15 cellular contexts compared by ENCODE assay signal in genomic region chr17:78417531-78417909, GRCh38. TPM values are rescaled to one million over a fixed set of nuclear protein-coding genes. Genes with fewer than 3 reads are reported as not detected.
DNase-seq lines count a peak whose midpoint lies in the region; ATAC-seq, FAIRE-seq and TF ChIP-seq lines count a peak whose summit lies in the region.
"Had no signal": no experiment of that assay in that cellular context is flagged by ENCODE, and none has a peak within 500 bp of the region (broad histone marks: within the 10 kb centered on the region; RNA-seq: fewer than 3 reads in every experiment).

No MANE protein-coding gene starts in this region.

- H4K20me1 ChIP-seq in GM12878 (ENCODE audit: control insufficient read depth, insufficient read depth): no peaks in the 10 kb centered on the region; the same call in 1 of the 2 replicates

- H3K36me3 Mint-ChIP-seq in activated CD8-positive, alpha-beta T cell treated with anti-CD3 and anti-CD28 coated beads, Interleukin-2, amount 10 ng/mL, durations not matched to agents 7 days and 5 days (ENCODE audit: low read depth): peaks cover 60% of the 10 kb centered on the region
- peaks cover 35% of the 10 kb centered on the region for H3K36me3 Mint-ChIP-seq in activated CD8-positive, alpha-beta T cell treated with anti-CD3 and anti-CD28 coated beads for 36 hours (ENCODE audit: low read depth)

- SMC1A ChIA-PET in GM12878 (lab: Charles Lee; ENCODE audit: uncharacterized antibody, unreplicated experiment): no interaction called here

- no peak for TF ChIP-seq RAD21 in GM12878 (IDR thresholded peaks at IDR 0.05; ENCODE audit: insufficient read depth, low read depth, low read length)

- H2BK12ac ChIP-seq in mesenchymal stem cell (ENCODE audit: low read length in 2 of 2): peak overlapping the region; percentile 80 to 100

- no peak for ATAC-seq in activated CD8-positive, alpha-beta T cell treated with anti-CD3 and anti-CD28 coated beads, Interleukin-2, amount 10 ng/mL, durations not matched to agents 7 days and 5 days
- no peak for ATAC-seq in activated CD8-positive, alpha-beta T cell treated with anti-CD3 and anti-CD28 coated beads for 36 hours
- ATAC-seq in GM12878 (no peak), GM19023 (IDR thresholded peaks at IDR 0.05; ENCODE audit: unreplicated experiment) (no peak)
- ATAC-seq: A549 had no signal

- H2BK5ac ChIP-seq in mesenchymal stem cell (ENCODE audit: low read depth, low read length, poor library complexity, severe bottlenecking): no peak overlapping the region

- H3K4me3 Mint-ChIP-seq in activated CD8-positive, alpha-beta T cell treated with anti-CD3 and anti-CD28 coated beads, Interleukin-2, amount 10 ng/mL, durations not matched to agents 7 days and 5 days: no peak overlapping the region
- H3K4me3 Mint-ChIP-seq in activated CD8-positive, alpha-beta T cell treated with anti-CD3 and anti-CD28 coated beads for 36 hours: no peak overlapping the region
- H3K4me3 Mint-ChIP-seq: memory B cell had no signal

- no peaks in the 10 kb centered on the region for H3K9me3 ChIP-seq in GM12878 (replicated peaks; ENCODE audit: control insufficient read depth, insufficient read depth, low read length)
- no peaks in the 10 kb centered on the region for H3K9me3 ChIP-seq in mesenchymal stem cell (ENCODE audit: control insufficient read depth, low read length)
- H3K9me3 ChIP-seq in suprapubic skin: no peaks in the 10 kb centered on the region
- H3K9me3 ChIP-seq: A549 had no signal

- H3K4me2 ChIP-seq in GM12878 (ENCODE audit: control insufficient read depth, insufficient read depth): no peak overlapping the region
- H3K4me2 ChIP-seq in mesenchymal stem cell (ENCODE audit: low read length, poor library complexity, severe bottlenecking): no peak overlapping the region
- H3K4me2 ChIP-seq: A549 had no signal

- peaks cover 22% of the 10 kb centered on the region for H3K79me1 ChIP-seq in mesenchymal stem cell (replicated peaks; ENCODE audit: low read length, poor library complexity, severe bottlenecking)

- H2AFZ ChIP-seq in GM12878 (ENCODE audit: control insufficient read depth, low read depth, low read length): no peak overlapping the region
- no peak overlapping the region for H2AFZ ChIP-seq in mesenchymal stem cell (ENCODE audit: low read depth, low read length)

- peak overlapping the region in 1 of 2 experiments; percentile 96 for H3K23ac ChIP-seq in mesenchymal stem cell (ENCODE audit: low read length in 2 of 2)

- FAIRE-seq in GM12878 (lab: Jason Lieb, UNC): no peak
- FAIRE-seq: A549 had no signal

- no peaks in the 10 kb centered on the region for H3K27me3 ChIP-seq in GM12878 (replicated peaks in 1 of 2; ENCODE audit: control insufficient read depth in 2 of 2, insufficient read depth in 2 of 2, low read length in 1 of 2)
- no peaks in the 10 kb centered on the region for H3K27me3 ChIP-seq in mesenchymal stem cell (ENCODE audit: control insufficient read depth in 1 of 2, insufficient read depth in 1 of 2, low read length in 2 of 2)
- no peaks in the 10 kb centered on the region for H3K27me3 ChIP-seq in suprapubic skin

- H2AK5ac ChIP-seq in mesenchymal stem cell (ENCODE audit: low read length, severe bottlenecking): peak overlapping the region; percentile 59

- H3K36me3 ChIP-seq in GM12878 (ENCODE audit: control insufficient read depth in 2 of 2, insufficient read depth in 2 of 2, low read length in 1 of 2) (peaks cover 28 to 34% of the 10 kb centered on the region in 2 experiments; a peak in 3 of 4 replicates), mesenchymal stem cell (ENCODE audit: control insufficient read depth in 1 of 2, insufficient read depth in 2 of 2, low read depth in 1 of 2, low read length in 2 of 2) (peaks cover 60 to 84% of the 10 kb centered on the region in 2 experiments), suprapubic skin (peaks cover 40% of the 10 kb centered on the region)

- intact Hi-C loops in activated CD8-positive, alpha-beta T cell treated with anti-CD3 and anti-CD28 coated beads for 36 hours (cut with micrococcal nuclease): no loop called here
- intact Hi-C loops in GM12878 (cut with micrococcal nuclease; ENCODE audit: unreplicated experiment): no loop called here

- H3K4ac ChIP-seq in mesenchymal stem cell (ENCODE audit: low read depth in 1 of 2, low read length in 2 of 2): peak overlapping the region; percentile 57 to 99

- H2BK15ac ChIP-seq in mesenchymal stem cell (ENCODE audit: low read depth, poor library complexity, severe bottlenecking): peak overlapping the region; percentile 92

- peak overlapping the region in 1 of 2 experiments; percentile 95 for H3K14ac ChIP-seq in mesenchymal stem cell (ENCODE audit: low read length in 2 of 2)

- H3K9me3 Mint-ChIP-seq in activated CD8-positive, alpha-beta T cell treated with anti-CD3 and anti-CD28 coated beads, Interleukin-2, amount 10 ng/mL, durations not matched to agents 7 days and 5 days (ENCODE audit: insufficient read depth): no peaks in the 10 kb centered on the region
- no peaks in the 10 kb centered on the region for H3K9me3 Mint-ChIP-seq in activated CD8-positive, alpha-beta T cell treated with anti-CD3 and anti-CD28 coated beads for 36 hours
- H3K9me3 Mint-ChIP-seq: memory B cell had no signal

- RAD21 ChIA-PET in GM12878 (lab: Charles Lee; ENCODE audit: unreplicated experiment): interaction anchor here (6.1 kb wide), 1 partner anchor 55 kb away, joined by 52 read pairs; no protein-coding TSS in a partner anchor

- H3K4me1 Mint-ChIP-seq in activated CD8-positive, alpha-beta T cell treated with anti-CD3 and anti-CD28 coated beads, Interleukin-2, amount 10 ng/mL, durations not matched to agents 7 days and 5 days (ENCODE audit: low read depth): peaks cover 65% of the 10 kb centered on the region
- H3K4me1 Mint-ChIP-seq in activated CD8-positive, alpha-beta T cell treated with anti-CD3 and anti-CD28 coated beads for 36 hours (ENCODE audit: low read depth): peaks cover 56% of the 10 kb centered on the region

- WGBS in GM12878 (ENCODE audit: insufficient coverage, insufficient replicate concordance, low lambda C conversion rate, missing lambda C conversion rate): 97% methylated on average over 13 of the region's 13 CpGs
- WGBS in mesenchymal stem cell: 98% methylated on average over 11 of the region's 13 CpGs
- WGBS in suprapubic skin: 89% methylated on average over 7 of the region's 13 CpGs

- H3K27ac ChIP-seq in GM12878 (ENCODE audit: control insufficient read depth, insufficient read depth) (no peak overlapping the region), mesenchymal stem cell (ENCODE audit: low read length, poor library complexity, severe bottlenecking) (peak overlapping the region; percentile 91), suprapubic skin (peak overlapping the region; percentile 73)
- H3K27ac ChIP-seq: A549 had no signal

- peak overlapping the region; percentile 98 to 100 for H3K18ac ChIP-seq in mesenchymal stem cell (ENCODE audit: low read depth in 1 of 2, low read length in 2 of 2)

- H3K9ac ChIP-seq in GM12878 (ENCODE audit: control insufficient read depth, insufficient read depth, low read length) (no peak overlapping the region), mesenchymal stem cell (ENCODE audit: low read length) (no peak overlapping the region)

- no peak for TF ChIP-seq CTCF in activated CD8-positive, alpha-beta T cell treated with anti-CD3 and anti-CD28 coated beads for 36 hours (IDR thresholded peaks at IDR 0.05)
- TF ChIP-seq CTCF in GM12878 (IDR thresholded peaks at IDR 0.05 in 2 of 3, conservative IDR thresholded peaks at IDR 0.05 in 1 of 3; ENCODE audit: control insufficient read depth in 2 of 3, extremely low read depth in 1 of 3, insufficient read depth in 1 of 3, low read depth in 3 of 3, low read length in 3 of 3) (no peak), suprapubic skin (IDR thresholded peaks at IDR 0.05) (no peak)

- no TSS peak for BruUV-seq in GM12878 (replicated peaks; lab: Mats Ljungman, UMichigan)

- no peaks in the 10 kb centered on the region for H3K27me3 Mint-ChIP-seq in activated CD8-positive, alpha-beta T cell treated with anti-CD3 and anti-CD28 coated beads, Interleukin-2, amount 10 ng/mL, durations not matched to agents 7 days and 5 days (ENCODE audit: low read depth)
- no peaks in the 10 kb centered on the region for H3K27me3 Mint-ChIP-seq in activated CD8-positive, alpha-beta T cell treated with anti-CD3 and anti-CD28 coated beads for 36 hours
- H3K27me3 Mint-ChIP-seq: memory B cell had no signal

- POLR2A ChIA-PET in activated CD8-positive, alpha-beta T cell treated with anti-CD3 and anti-CD28 coated beads, Interleukin-2, amount 10 ng/mL, durations not matched to agents 7 days and 5 days (lab: Charles Lee): interaction anchor here (0.7 kb wide), 1 partner anchor 39 kb away, joined by 3 read pairs; the partner anchor contains the start of gene PGS1
- POLR2A ChIA-PET in activated CD8-positive, alpha-beta T cell treated with anti-CD3 and anti-CD28 coated beads for 36 hours (lab: Charles Lee): interaction anchor here (0.7 to 3.4 kb wide), 6 partner anchors 11 to 58 kb away, joined by 3 to 19 read pairs (median 3); partner anchors contain the start of gene SOCS3
- POLR2A ChIA-PET in GM12878 (lab: Charles Lee): no interaction called here

- CTCF ChIA-PET in activated CD8-positive, alpha-beta T cell treated with anti-CD3 and anti-CD28 coated beads, Interleukin-2, amount 10 ng/mL, durations not matched to agents 7 days and 5 days (lab: Charles Lee): interaction anchor here (0.8 to 2.5 kb wide), 3 partner anchors 26 to 57 kb away, joined by 3 to 7 read pairs (median 4); no protein-coding TSS in a partner anchor
- CTCF ChIA-PET in activated CD8-positive, alpha-beta T cell treated with anti-CD3 and anti-CD28 coated beads for 36 hours (lab: Charles Lee): interaction anchor here (0.7 to 2.2 kb wide), 3 partner anchors 56 to 166 kb away, joined by 3 to 11 read pairs (median 3); no protein-coding TSS in a partner anchor
- CTCF ChIA-PET in GM12878 (lab: Yijun Ruan, JAX): interaction anchor here (0.7 to 8.5 kb wide), 2 partner anchors 54 to 333 kb away, joined by 4 to 96 read pairs; no protein-coding TSS in a partner anchor

- peak overlapping the region; percentile 92 for H2BK120ac ChIP-seq in mesenchymal stem cell (ENCODE audit: low read depth, low read length)

- H4K8ac ChIP-seq in mesenchymal stem cell (ENCODE audit: low read length): peak overlapping the region; percentile 96

- TF ChIP-seq EP300 in GM12878 (IDR thresholded peaks at IDR 0.05; ENCODE audit: borderline replicate concordance in 1 of 2, control insufficient read depth in 1 of 2, low read depth in 2 of 2, low read length in 2 of 2): no peak
- TF ChIP-seq EP300 in suprapubic skin (IDR thresholded peaks at IDR 0.05): no peak

- no peaks in the 10 kb centered on the region; the same call in 1 of the 2 replicates for H3K79me2 ChIP-seq in GM12878 (ENCODE audit: control insufficient read depth, insufficient read depth, low read length)

- no peak for DNase-seq in activated CD8-positive, alpha-beta T cell treated with anti-CD3 and anti-CD28 coated beads, Interleukin-2, amount 10 ng/mL, durations not matched to agents 7 days and 5 days
- no peak for DNase-seq in activated CD8-positive, alpha-beta T cell treated with anti-CD3 and anti-CD28 coated beads for 36 hours
- DNase-seq in GM12878 (ENCODE audit: low read depth, low spot score) (no peak), mesenchymal stem cell (no peak), suprapubic skin (ENCODE audit: low spot score in 2 of 2) (no peak), G401 (ENCODE audit: low spot score) (no peak), ACHN (no peak)
- DNase-seq: activated CD8-positive, alpha-beta memory T cell treated with anti-CD3 and anti-CD28 coated beads, Interleukin-2, amount 50 U/mL, for 48 hours; cortex of kidney; glutamatergic neuron; MM.1S; NCI-H524 had no signal

- peaks cover 6% of the 10 kb centered on the region for H3K4me1 ChIP-seq in GM12878 (ENCODE audit: control insufficient read depth, insufficient read depth, low read length)
- H3K4me1 ChIP-seq in mesenchymal stem cell (ENCODE audit: control insufficient read depth, insufficient read depth, low read depth, low read length): peaks cover 55% of the 10 kb centered on the region
- H3K4me1 ChIP-seq in suprapubic skin: peaks cover 51% of the 10 kb centered on the region

- H3K4me3 ChIP-seq in GM12878 (no peak overlapping the region), mesenchymal stem cell (ENCODE audit: insufficient read depth in 1 of 2, low read depth in 1 of 2, low read length in 2 of 2) (no peak overlapping the region), suprapubic skin (no peak overlapping the region)
- H3K4me3 ChIP-seq: A549 had no signal

- peak; percentile 52; the same call in 1 of the 2 replicates for TF ChIP-seq POLR2A in GM12878 (IDR thresholded peaks at IDR 0.05; ENCODE audit: low read depth, low read length)
- no peak for TF ChIP-seq POLR2A in suprapubic skin (IDR thresholded peaks at IDR 0.05)

- in situ Hi-C loops in GM12878 (cut with MboI) (loop anchor here (5.0 kb wide), 1 partner anchor 125 kb away; no protein-coding TSS in a partner anchor), G401 (cut with HindIII; ENCODE audit: low sequenced_read_pairs) (no loop called here), ACHN (cut with HindIII; ENCODE audit: low pct_ligation_motif_present, low pct_unique_long_range_greater_than_20kb, low sequenced_read_pairs) (no loop called here)

- peak overlapping the region; percentile 99 for H4K91ac ChIP-seq in mesenchymal stem cell (ENCODE audit: low read length)

- H3K27ac Mint-ChIP-seq in activated CD8-positive, alpha-beta T cell treated with anti-CD3 and anti-CD28 coated beads, Interleukin-2, amount 10 ng/mL, durations not matched to agents 7 days and 5 days: peak overlapping the region; percentile 48
- H3K27ac Mint-ChIP-seq in activated CD8-positive, alpha-beta T cell treated with anti-CD3 and anti-CD28 coated beads for 36 hours: no peak overlapping the region
- H3K27ac Mint-ChIP-seq: memory B cell had no signal

RNA-seq across cellular contexts. Expression of gene PGS1, which starts 39.1 kb away (rescaled TPM):
- total RNA-seq in activated CD8-positive, alpha-beta T cell treated with anti-CD3 and anti-CD28 coated beads, Interleukin-2, amount 10 ng/mL, durations not matched to agents 7 days and 5 days: 10 to 100 TPM; 46.5 to 51.0 TPM
- 10 to 100 TPM; 42.1 to 43.3 TPM for total RNA-seq in activated CD8-positive, alpha-beta T cell treated with anti-CD3 and anti-CD28 coated beads for 36 hours
- 112 and 119 TPM in 2 replicates for total RNA-seq in GM12878 (2013; cell fraction: nucleolus; rRNA removed)
- total RNA-seq in GM12878 (2014; rRNA removed) (26.5 and 29.2 TPM in 2 replicates), GM12878 (2014; rRNA removed; fragmentation: Illumina TruSeq; extraction: Trizol) (15.0 and 15.9 TPM in 2 replicates), GM12878 (2021) (31.7 and 34.1 TPM in 2 replicates), suprapubic skin (10 to 100 TPM; 23.9 to 51.7 (median 34.2) TPM)
- 14.9 TPM for polyA plus RNA-seq in GM12878 (2011; ENCODE audit: low read depth)
- polyA plus RNA-seq in GM12878 (2011; rRNA removed) (19.4 and 28.3 TPM in 2 replicates), GM12878 (2014; fragmentation: Illumina TruSeq; extraction: Trizol) (13.4 and 19.1 TPM in 2 replicates), GM12878 (2014; fragmentation: Nextera tagmentation; extraction: Ambion mirVana) (1 to 10 TPM; 1.3 to 1.9 TPM), GM12878 (2014; rRNA removed) (32.2 and 33.1 TPM in 2 replicates), GM12878 (2016; fragmentation: Nextera tagmentation; extraction: Ambion mirVana) (10 to 100 TPM; 36.3 to 37.6 TPM)
- 33.3 and 45.6 TPM in 2 replicates for polyA plus RNA-seq in GM12878 (2011; cell fraction: cytosol; rRNA removed)
- polyA plus RNA-seq in GM12878 (2011; cell fraction: nucleus; rRNA removed): 145 and 149 TPM in 2 replicates
- polyA plus RNA-seq in GM12878 (2012): 26.4 and 26.6 TPM in 2 replicates
- polyA minus RNA-seq in GM12878 (2011; rRNA and poly(A)+ RNA removed): 25.3 and 42.4 TPM in 2 replicates
- polyA minus RNA-seq in GM12878 (2011; cell fraction: cytosol; rRNA and poly(A)+ RNA removed): 11.9 TPM in 2 replicates
- polyA minus RNA-seq in GM12878 (2011; cell fraction: nucleus; rRNA and poly(A)+ RNA removed): 41.8 and 50.4 TPM in 2 replicates
- 21.8 TPM for polyA plus RNA-seq in mesenchymal stem cell (2013, experiment 1 of 2)
- polyA plus RNA-seq in mesenchymal stem cell (2013, experiment 2 of 2): 22.1 TPM
- 16.3 and 43.0 TPM in 2 replicates for total RNA-seq in G401 (2014; rRNA removed; shearing (Covaris generic))

RNA-seq across cellular contexts. Expression of gene SOCS3, which starts 57.6 kb away (rescaled TPM):
- 1 to 10 TPM; 9.1 TPM for total RNA-seq in activated CD8-positive, alpha-beta T cell treated with anti-CD3 and anti-CD28 coated beads, Interleukin-2, amount 10 ng/mL, durations not matched to agents 7 days and 5 days
- total RNA-seq in activated CD8-positive, alpha-beta T cell treated with anti-CD3 and anti-CD28 coated beads for 36 hours: 10 to 100 TPM; 48.6 to 49.1 TPM
- total RNA-seq in GM12878 (2013; cell fraction: nucleolus; rRNA removed): 4.2 and 4.3 TPM in 2 replicates
- 1.7 and 2.0 TPM in 2 replicates for total RNA-seq in GM12878 (2014; rRNA removed)
- total RNA-seq in GM12878 (2014; rRNA removed; fragmentation: Illumina TruSeq; extraction: Trizol): 0.92 and 1.0 TPM in 2 replicates
- total RNA-seq in GM12878 (2021): 1.8 and 2.7 TPM in 2 replicates
- polyA plus RNA-seq in GM12878 (2011; ENCODE audit: low read depth): 1.4 TPM
- 3.5 and 3.9 TPM in 2 replicates for polyA plus RNA-seq in GM12878 (2011; rRNA removed)
- polyA plus RNA-seq in GM12878 (2011; cell fraction: cytosol; rRNA removed): 4.5 and 5.4 TPM in 2 replicates
- 12.8 and 13.1 TPM in 2 replicates for polyA plus RNA-seq in GM12878 (2011; cell fraction: nucleus; rRNA removed)
- polyA plus RNA-seq in GM12878 (2012): 3.2 and 7.9 TPM in 2 replicates
- polyA plus RNA-seq in GM12878 (2014; fragmentation: Illumina TruSeq; extraction: Trizol): 0.40 and 0.48 TPM in 2 replicates
- under 1 TPM; 0.05 to 0.10 TPM for polyA plus RNA-seq in GM12878 (2014; fragmentation: Nextera tagmentation; extraction: Ambion mirVana)
- polyA plus RNA-seq in GM12878 (2014; rRNA removed): 1.0 and 1.4 TPM in 2 replicates
- 1 to 10 TPM in 1 of 2 experiments, under 1 TPM in 1; 0.87 to 1.1 TPM for polyA plus RNA-seq in GM12878 (2016; fragmentation: Nextera tagmentation; extraction: Ambion mirVana)
- polyA minus RNA-seq in GM12878 (2011; rRNA and poly(A)+ RNA removed): 5.3 and 11.4 TPM in 2 replicates
- polyA minus RNA-seq in GM12878 (2011; cell fraction: cytosol; rRNA and poly(A)+ RNA removed): 4.1 TPM in 2 replicates
- polyA minus RNA-seq in GM12878 (2011; cell fraction: nucleus; rRNA and poly(A)+ RNA removed): 8.9 and 12.6 TPM in 2 replicates
- polyA plus RNA-seq in mesenchymal stem cell (2013, experiment 1 of 2): 64.5 TPM
- polyA plus RNA-seq in mesenchymal stem cell (2013, experiment 2 of 2): 62.3 TPM
- 100 to 1,000 TPM in 1 of 4 donors, 10 to 100 TPM in 3; 33.2 to 264 (median 60.9) TPM for total RNA-seq in suprapubic skin
- 72.7 and 90.1 TPM in 2 replicates for total RNA-seq in G401 (2014; rRNA removed; shearing (Covaris generic))
